Comparison of ENCODE assay signal across 8 cellular contexts in genomic region chr17:66752411-66752810, GRCh38.
"Had no signal": no experiment of that assay in that cellular context is flagged by ENCODE, and none has a peak within 500 bp of the region (broad histone marks: within the 10 kb centered on the region; RNA-seq: fewer than 3 reads in every experiment).

No MANE protein-coding gene starts in this region.

- H3K27ac ChIP-seq: HL-60, KMS-11 had no signal

- DNase-seq: H9, HCEC 1CT, KBM-7 had no signal

- H3K4me3 Mint-ChIP-seq: GM23338, H9, IgD-negative memory B cell had no signal

- H3K27me3 Mint-ChIP-seq: IgD-negative memory B cell had no signal

- H3K4me3 ChIP-seq: GM23338 had no signal

- H3K36me3 Mint-ChIP-seq: IgD-negative memory B cell had no signal

- H3K4me2 ChIP-seq: GM23338, KMS-11 had no signal

- H3K9ac ChIP-seq: KMS-11 had no signal

- H3K27ac Mint-ChIP-seq: GM23338, H9 had no signal

- H2AFZ ChIP-seq: GM23338 had no signal

- ATAC-seq: GM23338, HepG2 had no signal
